ENCODE assay signal across 8 cellular contexts in the genomic region with DNA sequence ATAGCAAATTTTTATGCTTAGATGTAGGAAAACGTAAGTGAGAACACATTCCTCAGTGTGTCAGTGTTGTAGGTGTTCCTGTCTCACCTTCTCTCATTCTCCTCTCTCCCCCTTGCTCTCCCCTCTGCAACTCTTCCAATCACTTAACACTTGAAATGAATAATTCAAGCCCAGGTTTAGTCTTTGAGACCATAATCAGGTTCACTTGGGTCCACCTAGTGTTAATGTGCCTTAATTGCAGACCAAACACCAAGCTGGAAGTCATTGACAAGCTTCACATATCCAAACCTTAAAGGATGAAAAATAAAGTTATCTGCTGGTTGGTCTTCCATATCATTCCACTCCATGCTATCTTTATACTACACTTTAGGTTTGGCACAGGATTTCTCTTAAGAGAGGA. TPM values are rescaled to one million over a fixed set of nuclear protein-coding genes. Genes with fewer than 3 reads are reported as not detected.
A peak's percentile ranks its signal among the peaks of the same experiment; 100 is the strongest.
DNase-seq lines count a peak whose midpoint lies in the region; ATAC-seq and TF ChIP-seq lines count a peak whose summit lies in the region.
"Had no signal": no experiment of that assay in that cellular context is flagged by ENCODE, and none has a peak within 500 bp of the region (broad histone marks: within the 10 kb centered on the region; RNA-seq: fewer than 3 reads in every experiment).

No MANE protein-coding gene starts in this region.

- H3K27me3 Mint-ChIP-seq in activated CD8-positive, alpha-beta T cell treated with anti-CD3 and anti-CD28 coated beads for 36 hours = no peaks in the 10 kb centered on the region

- TF ChIP-seq CTCF in GM13976 (IDR thresholded peaks at IDR 0.05; ENCODE audit: borderline replicate concordance, control extremely low read depth, extremely low read depth, insufficient read depth, missing control alignments) = peak; percentile 41
- peak; percentile 62 for TF ChIP-seq CTCF in activated CD8-positive, alpha-beta T cell treated with anti-CD3 and anti-CD28 coated beads for 36 hours (IDR thresholded peaks at IDR 0.05)

- no peak overlapping the region for H3K23ac ChIP-seq in mesendoderm (ENCODE audit: low read length)

- intact Hi-C loops in activated CD8-positive, alpha-beta T cell treated with anti-CD3 and anti-CD28 coated beads for 36 hours (cut with micrococcal nuclease) = no loop called here

- no peak overlapping the region for H3K9ac ChIP-seq in mesendoderm (ENCODE audit: low read length)

- H2BK120ac ChIP-seq in mesendoderm (ENCODE audit: low read depth, low read length) = no peak overlapping the region

- H3K4me1 Mint-ChIP-seq in activated CD8-positive, alpha-beta T cell treated with anti-CD3 and anti-CD28 coated beads for 36 hours (ENCODE audit: low read depth) = no peaks in the 10 kb centered on the region

- no peak overlapping the region for H3K18ac ChIP-seq in mesendoderm (ENCODE audit: low read length)

- H3K9me3 Mint-ChIP-seq in activated CD8-positive, alpha-beta T cell treated with anti-CD3 and anti-CD28 coated beads for 36 hours = no peaks in the 10 kb centered on the region

- no peaks in the 10 kb centered on the region for H3K36me3 ChIP-seq in mesendoderm (ENCODE audit: control insufficient read depth, insufficient read depth, low read length)

- no CpG with 5 or more reads among the region's 1 CpG for WGBS in mesendoderm (ENCODE audit: extremely low coverage, insufficient coverage, low lambda C conversion rate)

- in situ Hi-C loops in GM13976 (cut with MboI; ENCODE audit: low sequenced_read_pairs, unreplicated experiment) = no loop called here

- H3K4me3 ChIP-seq in mesendoderm (ENCODE audit: low read length) = no peak overlapping the region
- H3K4me3 ChIP-seq: esophagus squamous epithelium had no signal

- POLR2A ChIA-PET in activated CD8-positive, alpha-beta T cell treated with anti-CD3 and anti-CD28 coated beads for 36 hours (lab: Charles Lee) = no interaction called here

- ATAC-seq in HG03442 (IDR thresholded peaks at IDR 0.05; ENCODE audit: unreplicated experiment) (peak; percentile 49), HG03571 (IDR thresholded peaks at IDR 0.05; ENCODE audit: unreplicated experiment) (no peak), HG03095 (IDR thresholded peaks at IDR 0.05; ENCODE audit: unreplicated experiment) (no peak)
- ATAC-seq in activated CD8-positive, alpha-beta T cell treated with anti-CD3 and anti-CD28 coated beads for 36 hours = peak; percentile 56

- H3K79me1 ChIP-seq in mesendoderm (ENCODE audit: low read length) = no peaks in the 10 kb centered on the region

- no peak overlapping the region for H3K27ac ChIP-seq in mesendoderm (ENCODE audit: low read depth, low read length)
- H3K27ac ChIP-seq: esophagus squamous epithelium had no signal

- no peak overlapping the region for H3K56ac ChIP-seq in mesendoderm (ENCODE audit: low read length)

- H4K8ac ChIP-seq in mesendoderm (ENCODE audit: low read depth, low read length) = no peak overlapping the region

- CTCF ChIA-PET in activated CD8-positive, alpha-beta T cell treated with anti-CD3 and anti-CD28 coated beads for 36 hours (lab: Charles Lee) = interaction anchor here (0.6 to 2.5 kb wide), 13 partner anchors 12 to 383 kb away, joined by 3 to 21 read pairs (median 3); no protein-coding TSS in a partner anchor

- H3K27me3 ChIP-seq in mesendoderm (ENCODE audit: insufficient read depth, low read length, poor library complexity) = no peaks in the 10 kb centered on the region
- H3K27me3 ChIP-seq: esophagus squamous epithelium had no signal

- no peaks in the 10 kb centered on the region for H3K79me2 ChIP-seq in mesendoderm (ENCODE audit: control insufficient read depth, insufficient read depth, low read length)

- H2AK5ac ChIP-seq in mesendoderm (ENCODE audit: low read length) = no peak overlapping the region

- H4K5ac ChIP-seq in mesendoderm (ENCODE audit: low read length) = no peak overlapping the region

- no peaks in the 10 kb centered on the region for H3K4me1 ChIP-seq in mesendoderm (ENCODE audit: control insufficient read depth, low read depth, low read length)
- H3K4me1 ChIP-seq: esophagus squamous epithelium had no signal

- H2BK15ac ChIP-seq in mesendoderm (replicated peaks; ENCODE audit: low read depth) = no peak overlapping the region

- no peak overlapping the region for H2BK5ac ChIP-seq in mesendoderm (ENCODE audit: low read length)

- H3K36me3 Mint-ChIP-seq in activated CD8-positive, alpha-beta T cell treated with anti-CD3 and anti-CD28 coated beads for 36 hours (ENCODE audit: low read depth) = peaks cover 4% of the 10 kb centered on the region

- DNase-seq in GM13976 (ENCODE audit: low spot score) (no peak), mesendoderm (peak; percentile 72), NCI-H2196 treated with DMSO at 0.1 percent for 48 hours (lab: John Stamatoyannopoulos, UW; ENCODE audit: unreplicated experiment) (no peak)
- peak; percentile 15 for DNase-seq in activated CD8-positive, alpha-beta T cell treated with anti-CD3 and anti-CD28 coated beads for 36 hours
- DNase-seq: esophagus squamous epithelium had no signal

- H3K27ac Mint-ChIP-seq in activated CD8-positive, alpha-beta T cell treated with anti-CD3 and anti-CD28 coated beads for 36 hours = no peak overlapping the region

- no peak overlapping the region for H3K4me2 ChIP-seq in mesendoderm (ENCODE audit: low read length)

- H3K4ac ChIP-seq in mesendoderm (ENCODE audit: low read depth, low read length) = no peak overlapping the region

- H3K4me3 Mint-ChIP-seq in activated CD8-positive, alpha-beta T cell treated with anti-CD3 and anti-CD28 coated beads for 36 hours = no peak overlapping the region

RNA-seq across cellular contexts. Expression of a gene that starts 37.0 kb away (rescaled TPM):
- 1 to 10 TPM; 4.8 to 6.4 TPM for total RNA-seq in activated CD8-positive, alpha-beta T cell treated with anti-CD3 and anti-CD28 coated beads for 36 hours
- polyA plus RNA-seq in mesendoderm (2013, experiment 1 of 2) = 9.0 TPM
- 9.6 TPM for polyA plus RNA-seq in mesendoderm (2013, experiment 2 of 2)

RNA-seq across cellular contexts. Expression of a gene that starts 37.1 kb away (rescaled TPM):
- 10 to 100 TPM; 44.9 to 46.8 TPM for total RNA-seq in activated CD8-positive, alpha-beta T cell treated with anti-CD3 and anti-CD28 coated beads for 36 hours
- 57.7 TPM for polyA plus RNA-seq in mesendoderm (2013, experiment 1 of 2)
- polyA plus RNA-seq in mesendoderm (2013, experiment 2 of 2) = 58.5 TPM

Comparison
In these comparisons a context has a peak if more than half of its experiments do, and no peak if none do; other contexts are left out.
1. DNase-seq: peak in activated CD8-positive, alpha-beta T cell treated with anti-CD3 and anti-CD28 coated beads for 36 hours (single experiment) and mesendoderm (single experiment); none in GM13976 (single experiment) and NCI-H2196 treated with DMSO at 0.1 percent for 48 hours (single experiment).
2. ATAC-seq: peak in HG03442 (single experiment) and activated CD8-positive, alpha-beta T cell treated with anti-CD3 and anti-CD28 coated beads for 36 hours (single experiment); none in HG03571 (single experiment) and HG03095 (single experiment).